1 cellular context compared by ENCODE assay signal in the genomic region with DNA sequence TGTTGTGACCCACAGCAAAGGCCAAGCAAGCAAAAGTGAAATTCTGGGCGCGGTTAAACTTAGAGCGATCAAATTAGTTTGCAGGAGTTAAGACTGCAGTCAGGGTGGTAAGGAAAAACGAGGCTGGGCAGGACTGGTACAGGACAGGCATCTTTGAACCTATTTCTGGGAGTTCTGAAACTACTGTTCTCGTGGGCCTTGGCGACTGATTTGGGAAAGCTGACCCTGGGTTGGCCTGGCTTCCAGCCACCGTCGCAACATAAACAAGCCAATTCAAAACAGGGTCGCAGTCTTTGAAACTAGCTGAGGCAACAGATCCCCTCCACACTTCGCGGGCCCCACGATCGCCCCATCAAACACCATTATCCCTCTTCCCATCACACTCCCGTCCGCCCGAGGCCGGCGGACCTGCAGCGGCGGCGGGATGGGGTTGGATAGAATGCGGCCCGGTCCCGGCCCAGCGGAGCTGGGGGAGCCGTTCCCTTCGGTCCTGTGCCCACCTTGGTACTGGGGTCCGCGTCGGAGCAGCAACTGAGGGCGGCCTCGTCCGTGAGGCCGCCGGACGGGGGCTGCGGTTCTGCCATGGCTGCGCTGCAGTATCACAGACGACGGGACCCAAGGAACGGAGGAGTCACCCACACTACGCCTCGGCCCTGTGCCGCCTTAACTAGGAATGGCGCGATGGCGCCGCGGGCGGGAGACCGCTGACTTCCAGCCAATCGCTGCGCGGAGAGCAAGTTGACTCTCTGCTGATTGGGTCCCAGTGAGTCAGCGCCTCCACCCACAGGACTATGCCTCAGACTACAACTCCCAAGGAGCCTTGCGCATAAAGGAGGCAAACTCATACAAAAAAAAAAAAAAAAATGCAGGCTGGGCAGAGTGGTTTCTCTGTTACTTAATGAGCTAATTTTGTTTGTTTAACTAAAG.
TF ChIP-seq lines count a peak whose summit lies in the region.

Gene GLO1 (minus strand): TSS at position 675 of the 927 bp plus-strand sequence. CDS start 91 bp downstream, at position 584.

TF ChIP-seq in HepG2, 621 proteins besides CTCF, POLR2A, EP300 and RAD21 (continued from another document and continues in another):
- TF ChIP-seq, protein P1, sequence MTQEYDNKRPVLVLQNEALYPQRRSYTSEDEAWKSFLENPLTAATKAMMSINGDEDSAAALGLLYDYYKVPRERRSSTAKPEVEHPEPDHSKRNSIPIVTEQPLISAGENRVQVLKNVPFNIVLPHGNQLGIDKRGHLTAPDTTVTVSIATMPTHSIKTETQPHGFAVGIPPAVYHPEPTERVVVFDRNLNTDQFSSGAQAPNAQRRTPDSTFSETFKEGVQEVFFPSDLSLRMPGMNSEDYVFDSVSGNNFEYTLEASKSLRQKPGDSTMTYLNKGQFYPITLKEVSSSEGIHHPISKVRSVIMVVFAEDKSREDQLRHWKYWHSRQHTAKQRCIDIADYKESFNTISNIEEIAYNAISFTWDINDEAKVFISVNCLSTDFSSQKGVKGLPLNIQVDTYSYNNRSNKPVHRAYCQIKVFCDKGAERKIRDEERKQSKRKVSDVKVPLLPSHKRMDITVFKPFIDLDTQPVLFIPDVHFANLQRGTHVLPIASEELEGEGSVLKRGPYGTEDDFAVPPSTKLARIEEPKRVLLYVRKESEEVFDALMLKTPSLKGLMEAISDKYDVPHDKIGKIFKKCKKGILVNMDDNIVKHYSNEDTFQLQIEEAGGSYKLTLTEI (CRISPR knock-in tag; conservative IDR thresholded peaks at IDR 0.05) = no peak
- TF ChIP-seq MYC (CRISPR knock-in tag; IDR thresholded peaks at IDR 0.05; ENCODE audit: borderline replicate concordance) = peak; percentile 64; the same call in 1 of the 2 replicates
- peak in 1 of 2 experiments; percentile 58; a peak in 1 of 4 replicates for TF ChIP-seq KLF16 (CRISPR knock-in tag; IDR thresholded peaks at IDR 0.05)
- TF ChIP-seq KDM5B (CRISPR knock-in tag; IDR thresholded peaks at IDR 0.05; ENCODE audit: borderline replicate concordance) = peak; percentile 96
- 0 out of 2 replicates have a peak, but pooled peaks have one; percentile 42 for TF ChIP-seq ZNF788 (CRISPR knock-in tag; IDR thresholded peaks at IDR 0.05; ENCODE audit: borderline replicate concordance)
- TF ChIP-seq ZKSCAN1 (IDR thresholded peaks at IDR 0.05; ENCODE audit: low read length) = no peak
- TF ChIP-seq SP1 (IDR thresholded peaks at IDR 0.05) = no peak
- TF ChIP-seq SP1 (CRISPR knock-in tag; IDR thresholded peaks at IDR 0.05) = peak; percentile 65; the same call in 1 of the 2 replicates
- peak; percentile 88; the same call in 1 of the 2 replicates for TF ChIP-seq HES4 (CRISPR knock-in tag; IDR thresholded peaks at IDR 0.05; ENCODE audit: borderline replicate concordance)
- TF ChIP-seq ZNF124 (CRISPR knock-in tag; IDR thresholded peaks at IDR 0.05) = peak; percentile 66; the same call in 1 of the 2 replicates
- TF ChIP-seq ZNF724P (CRISPR knock-in tag; IDR thresholded peaks at IDR 0.05; ENCODE audit: borderline replicate concordance) = peak; percentile 41; the same call in 1 of the 2 replicates
- no peak; the same call in 1 of the 2 replicates for TF ChIP-seq NFATC3 (CRISPR knock-in tag; IDR thresholded peaks at IDR 0.05)
- no peak for TF ChIP-seq SIX1 (CRISPR knock-in tag; IDR thresholded peaks at IDR 0.05; ENCODE audit: borderline replicate concordance)
- TF ChIP-seq ATF1 (CRISPR knock-in tag; IDR thresholded peaks at IDR 0.05) = peak; percentile 80
- peak; percentile 94 for TF ChIP-seq ASH2L (IDR thresholded peaks at IDR 0.05; ENCODE audit: insufficient read length, low read depth, low read length)
- peak; percentile 63; the same call in 1 of the 2 replicates for TF ChIP-seq SIN3A (IDR thresholded peaks at IDR 0.05; ENCODE audit: borderline replicate concordance, low read depth, low read length)
- TF ChIP-seq HCFC1 (IDR thresholded peaks at IDR 0.05; ENCODE audit: low read depth, low read length) = peak; percentile 85
- peak; percentile 91 for TF ChIP-seq ZNF501 (CRISPR knock-in tag; IDR thresholded peaks at IDR 0.05)
- TF ChIP-seq TCF7L2 (IDR thresholded peaks at IDR 0.05; ENCODE audit: low read depth, low read length) = no peak
- 0 out of 2 replicates have a peak, but pooled peaks have one; percentile 69 for TF ChIP-seq ZNF484 (CRISPR knock-in tag; IDR thresholded peaks at IDR 0.05; ENCODE audit: borderline replicate concordance, low read depth)
- TF ChIP-seq SNAPC5 (CRISPR knock-in tag; IDR thresholded peaks at IDR 0.05; ENCODE audit: borderline replicate concordance) = 0 out of 2 replicates have a peak, but pooled peaks have one; percentile 73
- no peak for TF ChIP-seq ZBTB7B (CRISPR knock-in tag; IDR thresholded peaks at IDR 0.05)
- TF ChIP-seq MYPOP (CRISPR knock-in tag; IDR thresholded peaks at IDR 0.05) = peak; percentile 88
- no peak for TF ChIP-seq ZNF138 (CRISPR knock-in tag; IDR thresholded peaks at IDR 0.05; ENCODE audit: low read depth)
- TF ChIP-seq, protein P2, sequence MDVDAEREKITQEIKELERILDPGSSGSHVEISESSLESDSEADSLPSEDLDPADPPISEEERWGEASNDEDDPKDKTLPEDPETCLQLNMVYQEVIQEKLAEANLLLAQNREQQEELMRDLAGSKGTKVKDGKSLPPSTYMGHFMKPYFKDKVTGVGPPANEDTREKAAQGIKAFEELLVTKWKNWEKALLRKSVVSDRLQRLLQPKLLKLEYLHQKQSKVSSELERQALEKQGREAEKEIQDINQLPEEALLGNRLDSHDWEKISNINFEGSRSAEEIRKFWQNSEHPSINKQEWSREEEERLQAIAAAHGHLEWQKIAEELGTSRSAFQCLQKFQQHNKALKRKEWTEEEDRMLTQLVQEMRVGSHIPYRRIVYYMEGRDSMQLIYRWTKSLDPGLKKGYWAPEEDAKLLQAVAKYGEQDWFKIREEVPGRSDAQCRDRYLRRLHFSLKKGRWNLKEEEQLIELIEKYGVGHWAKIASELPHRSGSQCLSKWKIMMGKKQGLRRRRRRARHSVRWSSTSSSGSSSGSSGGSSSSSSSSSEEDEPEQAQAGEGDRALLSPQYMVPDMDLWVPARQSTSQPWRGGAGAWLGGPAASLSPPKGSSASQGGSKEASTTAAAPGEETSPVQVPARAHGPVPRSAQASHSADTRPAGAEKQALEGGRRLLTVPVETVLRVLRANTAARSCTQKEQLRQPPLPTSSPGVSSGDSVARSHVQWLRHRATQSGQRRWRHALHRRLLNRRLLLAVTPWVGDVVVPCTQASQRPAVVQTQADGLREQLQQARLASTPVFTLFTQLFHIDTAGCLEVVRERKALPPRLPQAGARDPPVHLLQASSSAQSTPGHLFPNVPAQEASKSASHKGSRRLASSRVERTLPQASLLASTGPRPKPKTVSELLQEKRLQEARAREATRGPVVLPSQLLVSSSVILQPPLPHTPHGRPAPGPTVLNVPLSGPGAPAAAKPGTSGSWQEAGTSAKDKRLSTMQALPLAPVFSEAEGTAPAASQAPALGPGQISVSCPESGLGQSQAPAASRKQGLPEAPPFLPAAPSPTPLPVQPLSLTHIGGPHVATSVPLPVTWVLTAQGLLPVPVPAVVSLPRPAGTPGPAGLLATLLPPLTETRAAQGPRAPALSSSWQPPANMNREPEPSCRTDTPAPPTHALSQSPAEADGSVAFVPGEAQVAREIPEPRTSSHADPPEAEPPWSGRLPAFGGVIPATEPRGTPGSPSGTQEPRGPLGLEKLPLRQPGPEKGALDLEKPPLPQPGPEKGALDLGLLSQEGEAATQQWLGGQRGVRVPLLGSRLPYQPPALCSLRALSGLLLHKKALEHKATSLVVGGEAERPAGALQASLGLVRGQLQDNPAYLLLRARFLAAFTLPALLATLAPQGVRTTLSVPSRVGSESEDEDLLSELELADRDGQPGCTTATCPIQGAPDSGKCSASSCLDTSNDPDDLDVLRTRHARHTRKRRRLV (CRISPR knock-in tag; IDR thresholded peaks at IDR 0.05) = peak; percentile 93
- peak; percentile 82; the same call in 1 of the 2 replicates for TF ChIP-seq ZNF274 (CRISPR knock-in tag; IDR thresholded peaks at IDR 0.05)
- TF ChIP-seq, protein P3, sequence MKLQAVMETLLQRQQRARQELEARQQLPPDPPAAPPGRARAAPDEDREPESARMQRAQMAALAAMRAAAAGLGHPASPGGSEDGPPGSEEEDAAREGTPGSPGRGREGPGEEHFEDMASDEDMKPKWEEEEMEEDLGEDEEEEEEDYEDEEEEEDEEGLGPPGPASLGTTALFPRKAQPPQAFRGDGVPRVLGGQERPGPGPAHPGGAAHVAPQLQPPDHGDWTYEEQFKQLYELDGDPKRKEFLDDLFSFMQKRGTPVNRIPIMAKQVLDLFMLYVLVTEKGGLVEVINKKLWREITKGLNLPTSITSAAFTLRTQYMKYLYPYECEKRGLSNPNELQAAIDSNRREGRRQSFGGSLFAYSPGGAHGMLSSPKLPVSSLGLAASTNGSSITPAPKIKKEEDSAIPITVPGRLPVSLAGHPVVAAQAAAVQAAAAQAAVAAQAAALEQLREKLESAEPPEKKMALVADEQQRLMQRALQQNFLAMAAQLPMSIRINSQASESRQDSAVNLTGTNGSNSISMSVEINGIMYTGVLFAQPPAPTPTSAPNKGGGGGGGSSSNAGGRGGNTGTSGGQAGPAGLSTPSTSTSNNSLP (IDR thresholded peaks at IDR 0.05; ENCODE audit: low read depth, low read length) = 0 out of 2 replicates have a peak, but pooled peaks have one; percentile 10
- peak; percentile 94; the same call in 1 of the 2 replicates for TF ChIP-seq ZNF280B (CRISPR knock-in tag; IDR thresholded peaks at IDR 0.05; ENCODE audit: borderline replicate concordance)
- peak; percentile 71 for TF ChIP-seq RBM39 (IDR thresholded peaks at IDR 0.05; ENCODE audit: low read depth, low read length, poor library complexity, severe bottlenecking)
- peak; percentile 49; the same call in 1 of the 2 replicates for TF ChIP-seq KDM4B (CRISPR knock-in tag; IDR thresholded peaks at IDR 0.05)
- peak; percentile 75; the same call in 1 of the 2 replicates for TF ChIP-seq NR0B2 (CRISPR knock-in tag; IDR thresholded peaks at IDR 0.05)
- peak; percentile 85 for TF ChIP-seq CREM (IDR thresholded peaks at IDR 0.05)
- no peak for TF ChIP-seq CREM (CRISPR knock-in tag; IDR thresholded peaks at IDR 0.05)
- TF ChIP-seq ZFYVE20 (CRISPR knock-in tag; IDR thresholded peaks at IDR 0.05; ENCODE audit: borderline replicate concordance, low read depth) = no peak
- 0 out of 2 replicates have a peak, but pooled peaks have one; percentile 10 for TF ChIP-seq ELF4 (CRISPR knock-in tag; IDR thresholded peaks at IDR 0.05; ENCODE audit: borderline replicate concordance)
- TF ChIP-seq ZNF574 (CRISPR knock-in tag; IDR thresholded peaks at IDR 0.05) = peak; percentile 85
- TF ChIP-seq ZNF639 (CRISPR knock-in tag; conservative IDR thresholded peaks at IDR 0.05) = 0 out of 2 replicates have a peak, but pooled peaks have one; percentile 37
- TF ChIP-seq ZSCAN25 (CRISPR knock-in tag; IDR thresholded peaks at IDR 0.05) = peak; percentile 37; the same call in 1 of the 2 replicates
- TF ChIP-seq ZNF350 (CRISPR knock-in tag; IDR thresholded peaks at IDR 0.05; ENCODE audit: borderline replicate concordance, low read depth) = peak; percentile 88; the same call in 1 of the 2 replicates
- TF ChIP-seq SIX4 (CRISPR knock-in tag; IDR thresholded peaks at IDR 0.05) = peak; percentile 68
